In the genomic region with DNA sequence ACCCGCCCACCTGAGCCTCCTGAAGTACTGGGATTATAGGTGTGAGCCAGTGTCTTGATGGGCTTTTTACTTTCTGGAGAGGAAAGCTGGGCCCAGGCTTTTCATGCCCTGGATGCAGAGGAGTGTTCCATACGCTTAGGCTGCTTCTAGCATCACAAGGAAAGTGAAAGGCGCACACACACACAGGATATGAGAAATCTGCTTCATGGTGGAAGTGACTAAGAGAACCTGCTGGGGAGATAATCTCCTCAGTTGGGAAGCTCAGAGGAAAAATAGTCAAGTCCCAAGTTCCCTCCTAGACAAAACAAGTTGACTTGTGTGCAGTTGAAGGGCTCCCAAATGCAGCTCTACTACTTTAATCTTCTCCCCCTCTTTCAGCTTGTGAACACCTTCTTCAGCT, we compare ENCODE assay signal across 13 cellular contexts. TPM values are rescaled to one million over a fixed set of nuclear protein-coding genes. Genes with fewer than 3 reads are reported as not detected.
A peak's percentile ranks its signal among the peaks of the same experiment; 100 is the strongest.
DNase-seq lines count a peak whose midpoint lies in the region; ATAC-seq, FAIRE-seq and TF ChIP-seq lines count a peak whose summit lies in the region.
"Had no signal": no experiment of that assay in that cellular context is flagged by ENCODE, and none has a peak within 500 bp of the region (broad histone marks: within the 10 kb centered on the region; RNA-seq: fewer than 3 reads in every experiment).

No MANE protein-coding gene starts in this region.

- H3K27me3 Mint-ChIP-seq in WTC11 (ENCODE audit: low read depth): no peaks in the 10 kb centered on the region

- H3K27ac ChIP-seq in A549 (no peak overlapping the region), DOHH2 (ENCODE audit: low read depth, low read length) (no peak overlapping the region), tibial artery (no peak overlapping the region)

- H3K36me3 ChIP-seq in DOHH2 (ENCODE audit: control insufficient read depth, low read length) (peaks cover 61% of the 10 kb centered on the region), tibial artery (peaks cover 33 to 46% (median 35%) of the 10 kb centered on the region in 3 donors)

- CTCF ChIA-PET in A549 (lab: Yijun Ruan, JAX) (interaction anchor here (0.8 kb wide), 1 partner anchor 8 kb away, joined by 3 read pairs; no protein-coding TSS in a partner anchor), WTC11 (lab: Charles Lee) (no interaction called here)

- H3K4me3 ChIP-seq in A549 (no peak overlapping the region), DOHH2 (ENCODE audit: low read length) (no peak overlapping the region), fibroblast of pulmonary artery (replicated peaks; ENCODE audit: low read depth, low read length) (no peak overlapping the region), tibial artery (no peak overlapping the region)

- no peak for ATAC-seq in A549
- no peak for ATAC-seq in WTC11
- ATAC-seq in GM19455 (IDR thresholded peaks at IDR 0.05; ENCODE audit: unreplicated experiment): no peak

- intact Hi-C loops in tibial artery (cut with DNase I; ENCODE audit: low total_unique reads): no loop called here

- peaks cover 63% of the 10 kb centered on the region for H3K79me2 ChIP-seq in DOHH2 (ENCODE audit: control insufficient read depth, low read length)

- FAIRE-seq in A549 (lab: Jason Lieb, UNC): no peak
- FAIRE-seq: small intestine had no signal

- peaks cover 24% of the 10 kb centered on the region for H4K20me1 ChIP-seq in DOHH2 (ENCODE audit: control insufficient read depth, insufficient read depth, low read depth, low read length)

- DNase-seq in A549 (ENCODE audit: low read depth in 1 of 2, low spot score in 1 of 2) (no peak), WTC11 (ENCODE audit: low spot score) (no peak), fibroblast of pulmonary artery (ENCODE audit: low read depth) (peak; percentile 64), NCI-H2227 treated with DMSO at 0.1 percent for 48 hours (lab: John Stamatoyannopoulos, UW) (no peak), tibial artery (no peak)
- DNase-seq in stimulated activated CD4-positive, alpha-beta T cell treated with anti-CD3 and anti-CD28 coated beads, Interleukin-4, amount 100 ng/mL, for 4 hours: no peak
- DNase-seq: hypothalamus; NCI-H1436; NK-92 treated with Interleukin-12 subunit alpha and Interleukin-12 subunit beta, amount 100 ng/mL, for 24 hours; small intestine; T1000 had no signal

- TF ChIP-seq RAD21 in A549 (conservative IDR thresholded peaks at IDR 0.05 in 1 of 2, IDR thresholded peaks at IDR 0.05 in 1 of 2): no peak

- no peak for TF ChIP-seq POLR2A in A549 (IDR thresholded peaks at IDR 0.05; ENCODE audit: low read length)

- H3K9me3 ChIP-seq in A549: no peaks in the 10 kb centered on the region
- no peaks in the 10 kb centered on the region for H3K9me3 ChIP-seq in DOHH2 (ENCODE audit: control insufficient read depth, insufficient read depth, low read length)
- H3K9me3 ChIP-seq in tibial artery: no peaks in the 10 kb centered on the region

- 82% methylated on average over 3 of the region's 3 CpGs for WGBS in A549 (ENCODE audit: missing lambda C conversion rate)

- peak overlapping the region; percentile 99 for H3K4me2 ChIP-seq in A549
- H3K4me2 ChIP-seq in DOHH2 (ENCODE audit: low read length): peak overlapping the region; percentile 97

- H3K27me3 ChIP-seq in DOHH2 (ENCODE audit: control insufficient read depth, low read length) (no peaks in the 10 kb centered on the region), tibial artery (no peaks in the 10 kb centered on the region)

- H3K36me3 Mint-ChIP-seq in WTC11: peaks cover 46% of the 10 kb centered on the region

- peaks cover 18% of the 10 kb centered on the region for H3K4me1 ChIP-seq in A549
- peaks cover 21% of the 10 kb centered on the region for H3K4me1 ChIP-seq in DOHH2 (ENCODE audit: control insufficient read depth, low read length)
- peaks cover 0 to 18% (median 16%) of the 10 kb centered on the region in 4 donors for H3K4me1 ChIP-seq in tibial artery

- peaks cover 21% of the 10 kb centered on the region for H3K4me1 Mint-ChIP-seq in WTC11

- H3K27ac Mint-ChIP-seq in WTC11: 0 out of 2 replicates have a peak overlapping the region, but pooled peaks have one; percentile 19

- no peak for TF ChIP-seq EP300 in A549 (IDR thresholded peaks at IDR 0.05)

- H3F3A ChIP-seq in DOHH2 (ENCODE audit: control insufficient read depth, insufficient read depth): no peaks in the 10 kb centered on the region

- POLR2A ChIA-PET in A549 (lab: Yijun Ruan, JAX): interaction anchor here (0.6 kb wide), 1 partner anchor 12 kb away, joined by 3 read pairs; no protein-coding TSS in a partner anchor
- POLR2A ChIA-PET in WTC11 (lab: Charles Lee): interaction anchor here (0.6 kb wide), 1 partner anchor 27 kb away, joined by 4 read pairs; no protein-coding TSS in a partner anchor

- no peaks in the 10 kb centered on the region for H3K9me2 ChIP-seq in DOHH2 (replicated peaks; ENCODE audit: control insufficient read depth, low read length)

- no peaks in the 10 kb centered on the region for H3K9me3 Mint-ChIP-seq in WTC11

- H3K4me3 Mint-ChIP-seq in WTC11: peak overlapping the region; percentile 90

- TF ChIP-seq CTCF in A549 (IDR thresholded peaks at IDR 0.05): no peak
- no peak for TF ChIP-seq CTCF in DOHH2 (IDR thresholded peaks at IDR 0.05; ENCODE audit: low read depth, low read length, poor library complexity, severe bottlenecking)
- TF ChIP-seq CTCF in WTC11 (IDR thresholded peaks at IDR 0.05): no peak
- TF ChIP-seq CTCF in fibroblast of pulmonary artery (IDR thresholded peaks at IDR 0.05; ENCODE audit: low read length, missing control alignments): no peak
- no peak for TF ChIP-seq CTCF in tibial artery (IDR thresholded peaks at IDR 0.05)

TF ChIP-seq in A549, 52 proteins besides CTCF, POLR2A, EP300 and RAD21 (continues in another document):
- TF ChIP-seq CHD4 (IDR thresholded peaks at IDR 0.05; ENCODE audit: borderline replicate concordance) (no peak), ESRRA (IDR thresholded peaks at IDR 0.05; ENCODE audit: borderline replicate concordance, low read length) (no peak), MYC (IDR thresholded peaks at IDR 0.05; ENCODE audit: borderline replicate concordance, low read length) (no peak), ZFP36 (IDR thresholded peaks at IDR 0.05; ENCODE audit: borderline replicate concordance, partially characterized antibody) (no peak)
- TF ChIP-seq, protein P1, sequence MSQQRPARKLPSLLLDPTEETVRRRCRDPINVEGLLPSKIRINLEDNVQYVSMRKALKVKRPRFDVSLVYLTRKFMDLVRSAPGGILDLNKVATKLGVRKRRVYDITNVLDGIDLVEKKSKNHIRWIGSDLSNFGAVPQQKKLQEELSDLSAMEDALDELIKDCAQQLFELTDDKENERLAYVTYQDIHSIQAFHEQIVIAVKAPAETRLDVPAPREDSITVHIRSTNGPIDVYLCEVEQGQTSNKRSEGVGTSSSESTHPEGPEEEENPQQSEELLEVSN (IDR thresholded peaks at IDR 0.05; ENCODE audit: borderline replicate concordance, low read depth): no peak

TF ChIP-seq in WTC11, 78 proteins besides CTCF, POLR2A, EP300 and RAD21 (continues in another document):
- TF ChIP-seq JAZF1 (CRISPR knock-in tag; IDR thresholded peaks at IDR 0.05) (no peak), ZNF232 (CRISPR knock-in tag; IDR thresholded peaks at IDR 0.05) (no peak)
- TF ChIP-seq, protein P2, sequence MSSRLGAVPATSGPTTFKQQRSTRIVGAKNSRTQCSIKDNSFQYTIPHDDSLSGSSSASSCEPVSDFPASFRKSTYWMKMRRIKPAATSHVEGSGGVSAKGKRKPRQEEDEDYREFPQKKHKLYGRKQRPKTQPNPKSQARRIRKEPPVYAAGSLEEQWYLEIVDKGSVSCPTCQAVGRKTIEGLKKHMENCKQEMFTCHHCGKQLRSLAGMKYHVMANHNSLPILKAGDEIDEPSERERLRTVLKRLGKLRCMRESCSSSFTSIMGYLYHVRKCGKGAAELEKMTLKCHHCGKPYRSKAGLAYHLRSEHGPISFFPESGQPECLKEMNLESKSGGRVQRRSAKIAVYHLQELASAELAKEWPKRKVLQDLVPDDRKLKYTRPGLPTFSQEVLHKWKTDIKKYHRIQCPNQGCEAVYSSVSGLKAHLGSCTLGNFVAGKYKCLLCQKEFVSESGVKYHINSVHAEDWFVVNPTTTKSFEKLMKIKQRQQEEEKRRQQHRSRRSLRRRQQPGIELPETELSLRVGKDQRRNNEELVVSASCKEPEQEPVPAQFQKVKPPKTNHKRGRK (CRISPR knock-in tag; IDR thresholded peaks at IDR 0.05; ENCODE audit: borderline replicate concordance): no peak

RNA-seq across cellular contexts. Expression of a gene that starts 2.2 kb away (rescaled TPM):
- polyA plus RNA-seq in A549 (2011; rRNA removed) (54.8 and 79.0 TPM in 2 replicates), A549 (2017; fragmentation: RNase III; extraction: RNeasy Plus Mini Kit Qiagen cat#74134 plus additional on column Dnase treatment) (133 to 150 TPM (median 134 TPM) in 3 replicates)
- polyA plus RNA-seq in A549 (2012; cell fraction: cytosol; rRNA removed): 112 and 137 TPM in 2 replicates
- polyA plus RNA-seq in A549 (2012; cell fraction: nucleus; rRNA removed): 50.6 and 56.6 TPM in 2 replicates
- 31.3 and 32.5 TPM in 2 replicates for polyA minus RNA-seq in A549 (2011; rRNA and poly(A)+ RNA removed)
- 101 to 118 TPM (median 108 TPM) in 3 replicates for total RNA-seq in WTC11 (2021)

RNA-seq across cellular contexts. Expression of a gene that starts 9.9 kb away (rescaled TPM):
- polyA plus RNA-seq in A549 (2011; rRNA removed) (not detected in 2 replicates), A549 (2017; fragmentation: RNase III; extraction: RNeasy Plus Mini Kit Qiagen cat#74134 plus additional on column Dnase treatment) (not detected in 3 replicates)
- not detected in 2 replicates for polyA plus RNA-seq in A549 (2012; cell fraction: cytosol; rRNA removed)
- not detected in 2 replicates for polyA plus RNA-seq in A549 (2012; cell fraction: nucleus; rRNA removed)
- not detected in 2 replicates for polyA minus RNA-seq in A549 (2011; rRNA and poly(A)+ RNA removed)
- not detected in 3 replicates for total RNA-seq in WTC11 (2021)

RNA-seq across cellular contexts. Expression of a gene that starts 23.4 kb away (rescaled TPM):
- polyA plus RNA-seq in A549 (2011; rRNA removed) (4.9 and 5.4 TPM in 2 replicates), A549 (2017; fragmentation: RNase III; extraction: RNeasy Plus Mini Kit Qiagen cat#74134 plus additional on column Dnase treatment) (7.0 to 8.7 TPM (median 8.3 TPM) in 3 replicates)
- polyA plus RNA-seq in A549 (2012; cell fraction: cytosol; rRNA removed): 7.6 and 8.3 TPM in 2 replicates
- polyA plus RNA-seq in A549 (2012; cell fraction: nucleus; rRNA removed): 12.4 and 13.1 TPM in 2 replicates
- polyA minus RNA-seq in A549 (2011; rRNA and poly(A)+ RNA removed): 6.1 and 6.4 TPM in 2 replicates
- 16.1 to 19.2 TPM (median 16.3 TPM) in 3 replicates for total RNA-seq in WTC11 (2021)

RNA-seq across cellular contexts. Expression of a gene that starts 33.6 kb away (rescaled TPM):
- 18.1 and 23.6 TPM in 2 replicates for polyA plus RNA-seq in A549 (2011; rRNA removed)
- polyA plus RNA-seq in A549 (2012; cell fraction: cytosol; rRNA removed): 22.9 and 27.6 TPM in 2 replicates
- polyA plus RNA-seq in A549 (2012; cell fraction: nucleus; rRNA removed): 14.7 and 24.0 TPM in 2 replicates
- polyA plus RNA-seq in A549 (2017; fragmentation: RNase III; extraction: RNeasy Plus Mini Kit Qiagen cat#74134 plus additional on column Dnase treatment): 16.9 to 18.3 TPM (median 18.1 TPM) in 3 replicates
- polyA minus RNA-seq in A549 (2011; rRNA and poly(A)+ RNA removed): 26.7 and 42.9 TPM in 2 replicates
- total RNA-seq in WTC11 (2021): 31.7 to 38.5 TPM (median 34.2 TPM) in 3 replicates

RNA-seq across cellular contexts. Expression of a gene that starts 36.6 kb away (rescaled TPM):
- polyA plus RNA-seq in A549 (2011; rRNA removed) (not detected in 2 replicates), A549 (2017; fragmentation: RNase III; extraction: RNeasy Plus Mini Kit Qiagen cat#74134 plus additional on column Dnase treatment) (not detected in 3 replicates)
- not detected in 2 replicates for polyA plus RNA-seq in A549 (2012; cell fraction: cytosol; rRNA removed)
- not detected in 2 replicates for polyA plus RNA-seq in A549 (2012; cell fraction: nucleus; rRNA removed)
- polyA minus RNA-seq in A549 (2011; rRNA and poly(A)+ RNA removed): 0.15 TPM in 1 of 2 replicates, not detected in the other
- 18.9 to 19.8 TPM (median 19.0 TPM) in 3 replicates for total RNA-seq in WTC11 (2021)
